In the genomic region with DNA sequence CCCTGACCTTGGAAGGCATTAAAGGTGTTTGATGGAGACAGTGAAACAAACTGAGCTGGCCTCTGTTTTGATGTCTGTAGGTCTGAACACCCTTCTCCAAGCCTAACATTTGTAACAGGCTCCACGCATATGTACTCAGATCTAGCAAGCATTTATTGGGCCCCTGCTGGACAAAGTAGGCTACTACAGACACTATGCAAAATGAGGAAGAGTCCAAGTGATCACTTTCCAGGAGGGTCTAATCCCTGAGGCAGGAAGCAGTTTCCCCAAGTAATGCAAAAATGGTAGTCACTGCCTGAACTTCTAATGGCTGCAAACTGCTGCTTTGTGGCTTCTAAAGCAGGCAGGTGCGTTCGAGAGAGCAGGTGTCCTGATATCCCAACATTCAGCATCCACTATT, we compare ENCODE assay signal across 8 cellular contexts.
DNase-seq lines count a peak whose midpoint lies in the region; ATAC-seq, FAIRE-seq and TF ChIP-seq lines count a peak whose summit lies in the region.

No MANE protein-coding gene starts in this region.

- H2AFZ ChIP-seq in H1 (ENCODE audit: low read length) = no peak overlapping the region

- H4K5ac ChIP-seq in H1 (ENCODE audit: insufficient read length, low read depth, low read length) = no peak overlapping the region

- POLR2A ChIA-PET in H1 (lab: Charles Lee; ENCODE audit: partially characterized antibody) = interaction anchor here (0.6 to 1.6 kb wide), 4 partner anchors 10 to 911 kb away, joined by 3 to 4 read pairs (median 3); no protein-coding TSS in a partner anchor

- no peaks in the 10 kb centered on the region for H3K9me3 Mint-ChIP-seq in neural crest cell

- no peak overlapping the region for H4K91ac ChIP-seq in H1 (replicated peaks; ENCODE audit: insufficient read length, low read length)

- no peak overlapping the region for H3K4me3 Mint-ChIP-seq in neural crest cell

- H3K27ac ChIP-seq in H1 (ENCODE audit: low read depth, low read length) = peak overlapping the region; percentile 68; the same call in 1 of the 2 replicates

- H2AK5ac ChIP-seq in H1 (ENCODE audit: low read depth, low read length) = peak overlapping the region; percentile 19; the same call in 1 of the 2 replicates

- H3K23me2 ChIP-seq in H1 (ENCODE audit: low read depth, low read length) = no peaks in the 10 kb centered on the region

- H3K4me1 ChIP-seq in H1 (replicated peaks in 1 of 4; ENCODE audit: control insufficient read depth in 3 of 4, insufficient read depth in 4 of 4, low read length in 3 of 4) = peaks cover 13 to 23% (median 18%) of the 10 kb centered on the region in 4 experiments

- H2BK12ac ChIP-seq in H1 (ENCODE audit: low read depth, low read length) = peak overlapping the region; percentile 56

- no peaks in the 10 kb centered on the region for H3K36me3 Mint-ChIP-seq in neural crest cell (ENCODE audit: low read depth)

- no peaks in the 10 kb centered on the region for H3K79me2 ChIP-seq in H1 (ENCODE audit: control insufficient read depth in 1 of 2, insufficient read depth in 2 of 2, low read length in 2 of 2)

- no peak overlapping the region for H2BK20ac ChIP-seq in H1 (ENCODE audit: low read length)

- peak in 2 of 3 experiments; percentile 39 to 77; a peak in 3 of 4 replicates for TF ChIP-seq CTCF in H1 (IDR thresholded peaks at IDR 0.05; ENCODE audit: control extremely low read depth in 1 of 3, insufficient read depth in 1 of 3, low read depth in 1 of 3, low read length in 3 of 3)
- TF ChIP-seq CTCF in neural crest cell (conservative IDR thresholded peaks at IDR 0.05) = peak; percentile 70

- H3K4me3 ChIP-seq in H1 (ENCODE audit: extremely low read depth in 1 of 4, insufficient read depth in 2 of 4, low read depth in 3 of 4, low read length in 4 of 4) = no peak overlapping the region

- peak overlapping the region; percentile 26 for H2BK120ac ChIP-seq in H1 (replicated peaks; ENCODE audit: low read depth, low read length)

- no peak overlapping the region for H3K23ac ChIP-seq in H1 (ENCODE audit: insufficient read length)

- no peaks in the 10 kb centered on the region for H3K9me3 ChIP-seq in H1 (ENCODE audit: insufficient read depth in 2 of 2, low read depth in 1 of 2, low read length in 1 of 2)

- peak overlapping the region; percentile 45 to 49; a peak in 1 of 4 replicates for H3K4me2 ChIP-seq in H1 (ENCODE audit: insufficient read depth in 1 of 2, low read depth in 2 of 2, low read length in 2 of 2)

- H3K18ac ChIP-seq in H1 (ENCODE audit: extremely low read depth, low read length) = peak overlapping the region; percentile 39; the same call in 1 of the 2 replicates

- H3K56ac ChIP-seq in H1 (replicated peaks; ENCODE audit: insufficient read length, low read depth, low read length) = no peak overlapping the region

- H3K14ac ChIP-seq in H1 (ENCODE audit: insufficient read length) = no peak overlapping the region

- FAIRE-seq in H1 (lab: Jason Lieb, UNC) = peak; percentile 87

- no peaks in the 10 kb centered on the region for H3K27me3 ChIP-seq in H1 (replicated peaks in 1 of 4; ENCODE audit: control insufficient read depth in 3 of 4, extremely low read depth in 1 of 4, insufficient read depth in 3 of 4, low read length in 3 of 4)

- CTCF ChIA-PET in H1 (lab: Charles Lee; ENCODE audit: partially characterized antibody) = interaction anchor here (0.6 to 5.5 kb wide), 29 partner anchors 9 to 1217 kb away, joined by 3 to 35 read pairs (median 5); no protein-coding TSS in a partner anchor

- H3K27me3 Mint-ChIP-seq in neural crest cell (ENCODE audit: low read depth) = peaks cover 33% of the 10 kb centered on the region

- no peak overlapping the region for H4K8ac ChIP-seq in H1 (ENCODE audit: extremely low read depth, insufficient read depth, low read length)

- no peak overlapping the region for H3K27ac Mint-ChIP-seq in neural crest cell (ENCODE audit: unreplicated experiment)

- WGBS in H1 (ENCODE audit: extremely low coverage in 1 of 2, insufficient coverage in 1 of 2, insufficient read length in 1 of 2, insufficient replicate concordance in 2 of 2, low coverage in 1 of 2, low lambda C conversion rate in 2 of 2, missing lambda C conversion rate in 1 of 2), 2 experiments = 69% methylated on average over 3 of the region's 3 CpGs; no CpG with 5 or more reads in 1 of the 2 experiments

- H2BK5ac ChIP-seq in H1 (ENCODE audit: low read depth, low read length) = peak overlapping the region; percentile 21; the same call in 1 of the 2 replicates

- no peaks in the 10 kb centered on the region for H3K79me1 ChIP-seq in H1 (ENCODE audit: low read depth, low read length)

- TF ChIP-seq RAD21 in H1 (IDR thresholded peaks at IDR 0.05 in 1 of 2, conservative IDR thresholded peaks at IDR 0.05 in 1 of 2; ENCODE audit: low read depth in 2 of 2, low read length in 2 of 2) = peak in 1 of 2 experiments; percentile 43; a peak in 2 of 4 replicates

- no peaks in the 10 kb centered on the region for H4K20me1 ChIP-seq in H1 (replicated peaks in 1 of 2; ENCODE audit: control insufficient read depth in 1 of 2, insufficient read depth in 2 of 2, low read length in 2 of 2)

- no peak overlapping the region for H3K9ac ChIP-seq in H1 (replicated peaks in 1 of 4; ENCODE audit: extremely low read depth in 1 of 4, low read depth in 3 of 4, low read length in 3 of 4)

- ATAC-seq in HG02973 (IDR thresholded peaks at IDR 0.05; ENCODE audit: unreplicated experiment) (peak; percentile 88), GM21528 (IDR thresholded peaks at IDR 0.05; ENCODE audit: low FRiP score, unreplicated experiment) (no peak)

- peak in 1 of 2 experiments; percentile 88; a peak in 1 of 3 replicates for TF ChIP-seq EP300 in H1 (IDR thresholded peaks at IDR 0.05; ENCODE audit: borderline replicate concordance in 1 of 2, low read depth in 2 of 2, low read length in 2 of 2)

- DNase-seq in GM04504 (ENCODE audit: low read depth) = peak; percentile 3
- DNase-seq in NCI-H748 (lab: John Stamatoyannopoulos, UW; ENCODE audit: unreplicated experiment) = peak; percentile 93
- no peak for DNase-seq in H1 (ENCODE audit: low read depth in 1 of 2, low spot score in 2 of 2)
- peak; percentile 26 for DNase-seq in neural crest cell (ENCODE audit: low read depth, low spot score)
- no peak for DNase-seq in cerebellum (ENCODE audit: low spot score)
- no peak for DNase-seq in hypothalamus (lab: John Stamatoyannopoulos, UW)

- 0 out of 3 replicates have a peak, but pooled peaks of 1 of the 2 experiments have one; percentile 13 for TF ChIP-seq POLR2A in H1 (IDR thresholded peaks at IDR 0.05; ENCODE audit: control extremely low read depth in 1 of 2, low read depth in 2 of 2, low read length in 2 of 2)

- H3K36me3 ChIP-seq in H1 (ENCODE audit: control insufficient read depth in 2 of 4, insufficient read depth in 4 of 4, low read length in 3 of 4) = no peaks in the 10 kb centered on the region

- peaks cover 7% of the 10 kb centered on the region for H3K4me1 Mint-ChIP-seq in neural crest cell

- H3K4ac ChIP-seq in H1 (replicated peaks; ENCODE audit: insufficient read length, low read depth, low read length) = no peak overlapping the region

- H2BK15ac ChIP-seq in H1 (ENCODE audit: low read length) = no peak overlapping the region

TF ChIP-seq in H1, 55 proteins besides CTCF, POLR2A, EP300 and RAD21 (continues in another document):
- TF ChIP-seq CHD1 (IDR thresholded peaks at IDR 0.05; ENCODE audit: low read depth, low read length) (0 out of 2 replicates have a peak, but pooled peaks have one; percentile 73), HDAC2 (IDR thresholded peaks at IDR 0.05; ENCODE audit: borderline replicate concordance in 1 of 2, low read depth in 2 of 2, low read length in 2 of 2) (no peak), TAF1 (IDR thresholded peaks at IDR 0.05; ENCODE audit: low read depth, low read length) (0 out of 2 replicates have a peak, but pooled peaks have one; percentile 39), JUND (IDR thresholded peaks at IDR 0.05; ENCODE audit: low read length) (peak; percentile 78), RBBP5 (IDR thresholded peaks at IDR 0.05; ENCODE audit: borderline replicate concordance, low read depth, low read length) (no peak), POLR2AphosphoS5 (IDR thresholded peaks at IDR 0.05; ENCODE audit: low read depth, low read length) (no peak)
- TF ChIP-seq, protein P1, sequence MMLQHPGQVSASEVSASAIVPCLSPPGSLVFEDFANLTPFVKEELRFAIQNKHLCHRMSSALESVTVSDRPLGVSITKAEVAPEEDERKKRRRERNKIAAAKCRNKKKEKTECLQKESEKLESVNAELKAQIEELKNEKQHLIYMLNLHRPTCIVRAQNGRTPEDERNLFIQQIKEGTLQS (IDR thresholded peaks at IDR 0.05; ENCODE audit: insufficient read depth, low read depth, low read length) = no peak

Comparison
In these comparisons a context has a peak if more than half of its experiments do, and no peak if none do; other contexts are left out.
1. DNase-seq: peak in GM04504 (single experiment), NCI-H748 (single experiment) and neural crest cell (single experiment); none in H1 (0 of 2), cerebellum (single experiment) and hypothalamus (0 of 51).